ENCODE assay signal across 1 cellular context in genomic region chr12:50927356-50927755, GRCh38.
TF ChIP-seq lines count a peak whose summit lies in the region.

No MANE protein-coding gene starts in this region.

TF ChIP-seq in K562, 482 proteins besides CTCF, POLR2A, EP300 and RAD21:
- TF ChIP-seq MTF1 (CRISPR knock-in tag; IDR thresholded peaks at IDR 0.05; ENCODE audit: borderline replicate concordance), result no peak
- no peak for TF ChIP-seq RAD51 (IDR thresholded peaks at IDR 0.05; ENCODE audit: borderline replicate concordance, low read depth)
- TF ChIP-seq NCOA4 (IDR thresholded peaks at IDR 0.05; ENCODE audit: partially characterized antibody), result no peak
- no peak for TF ChIP-seq ATF7 (IDR thresholded peaks at IDR 0.05)
- no peak for TF ChIP-seq ZBTB17 (CRISPR knock-in tag; IDR thresholded peaks at IDR 0.05)
- TF ChIP-seq SAFB2 (IDR thresholded peaks at IDR 0.05; ENCODE audit: borderline replicate concordance, low read depth, low read length, severe bottlenecking), result no peak
- TF ChIP-seq NFIC (IDR thresholded peaks at IDR 0.05), result no peak
- TF ChIP-seq PTTG1 (tag; IDR thresholded peaks at IDR 0.05; ENCODE audit: low read depth), result no peak
- TF ChIP-seq HDAC3 (IDR thresholded peaks at IDR 0.05; ENCODE audit: borderline replicate concordance, partially characterized antibody), result no peak
- no peak for TF ChIP-seq E2F4 (CRISPR knock-in tag; IDR thresholded peaks at IDR 0.05; ENCODE audit: low read depth)
- no peak for TF ChIP-seq ARNT (IDR thresholded peaks at IDR 0.05)
- TF ChIP-seq PPARD (CRISPR knock-in tag; IDR thresholded peaks at IDR 0.05), result no peak
- TF ChIP-seq HINFP (tag; conservative IDR thresholded peaks at IDR 0.05; ENCODE audit: low read depth), result no peak
